Comparison of ENCODE assay signal across 7 cellular contexts in genomic region chr1:109668123-109668800, GRCh38. TPM values are rescaled to one million over a fixed set of nuclear protein-coding genes. Genes with fewer than 3 reads are reported as not detected.
DNase-seq lines count a peak whose midpoint lies in the region; ATAC-seq and TF ChIP-seq lines count a peak whose summit lies in the region.
"Had no signal": no experiment of that assay in that cellular context is flagged by ENCODE, and none has a peak within 500 bp of the region (broad histone marks: within the 10 kb centered on the region; RNA-seq: fewer than 3 reads in every experiment).

No MANE protein-coding gene starts in this region.

- H3K27ac Mint-ChIP-seq in activated T-cell treated with anti-CD3 and anti-CD28 coated beads, Interleukin-2, amount 50 U/mL, for 24 hours, result peak overlapping the region; percentile 38

- H3K9me3 ChIP-seq in iPS DF 6.9 (ENCODE audit: control insufficient read depth, insufficient read depth, low read length) (no peaks in the 10 kb centered on the region), upper lobe of left lung (no peaks in the 10 kb centered on the region)

- no peak for TF ChIP-seq CTCF in upper lobe of left lung (IDR thresholded peaks at IDR 0.05)

- H3K36me3 ChIP-seq in iPS DF 6.9 (ENCODE audit: control insufficient read depth, insufficient read depth, low read length) (no peaks in the 10 kb centered on the region), upper lobe of left lung (peaks cover 0 to 7% (median 0%) of the 10 kb centered on the region in 4 donors)

- no peak for TF ChIP-seq EP300 in upper lobe of left lung (IDR thresholded peaks at IDR 0.05)

- WGBS in iPS DF 6.9 (ENCODE audit: insufficient coverage, insufficient read length), result no CpG with 5 or more reads among the region's 26 CpGs
- 16 to 29% methylated on average over 7 to 19 of the region's 26 CpGs for WGBS in upper lobe of left lung, 2 donors

- no peaks in the 10 kb centered on the region for H3K36me3 Mint-ChIP-seq in activated T-cell treated with anti-CD3 and anti-CD28 coated beads, Interleukin-2, amount 50 U/mL, for 24 hours (ENCODE audit: low read depth)

- peaks cover 23% of the 10 kb centered on the region for H3K4me1 Mint-ChIP-seq in activated T-cell treated with anti-CD3 and anti-CD28 coated beads, Interleukin-2, amount 50 U/mL, for 24 hours (ENCODE audit: low read depth)

- no peak for DNase-seq in activated T-cell treated with anti-CD3 and anti-CD28 coated beads, Interleukin-2, amount 50 U/mL, for 24 hours
- no peak for DNase-seq in activated T-cell treated with anti-CD3 and anti-CD28 coated beads, Interleukin-2, amount 50 U/mL, for 1 hour
- DNase-seq in iPS DF 6.9 (ENCODE audit: low read depth, low spot score), result no peak
- peak in 1 of 2 donors; percentile 12 for DNase-seq in upper lobe of left lung

- H3K9me3 Mint-ChIP-seq in activated T-cell treated with anti-CD3 and anti-CD28 coated beads, Interleukin-2, amount 50 U/mL, for 24 hours, result no peaks in the 10 kb centered on the region

- no peak for TF ChIP-seq POLR2A in upper lobe of left lung (IDR thresholded peaks at IDR 0.05)

- H3K4me1 ChIP-seq in iPS DF 6.9 (ENCODE audit: control insufficient read depth, insufficient read depth, low read length), result peaks cover 2% of the 10 kb centered on the region; the same call in 1 of the 2 replicates
- H3K4me1 ChIP-seq in upper lobe of left lung, result peaks cover 7 to 16% (median 10%) of the 10 kb centered on the region in 4 donors

- H3K27me3 Mint-ChIP-seq in activated T-cell treated with anti-CD3 and anti-CD28 coated beads, Interleukin-2, amount 50 U/mL, for 24 hours, result no peaks in the 10 kb centered on the region

- peak overlapping the region; percentile 77 for H3K4me3 Mint-ChIP-seq in activated T-cell treated with anti-CD3 and anti-CD28 coated beads, Interleukin-2, amount 50 U/mL, for 24 hours

- peak overlapping the region; percentile 28; the same call in 1 of the 2 replicates for H3K4me3 ChIP-seq in iPS DF 6.9 (ENCODE audit: low read length)
- H3K4me3 ChIP-seq in upper lobe of left lung, result peak overlapping the region; percentile 33 to 63 (median 58)

- no peaks in the 10 kb centered on the region for H3K27me3 ChIP-seq in iPS DF 6.9 (ENCODE audit: control insufficient read depth, insufficient read depth, low read length)
- no peaks in the 10 kb centered on the region for H3K27me3 ChIP-seq in upper lobe of left lung

- ATAC-seq in upper lobe of left lung (ENCODE audit: low FRiP score in 2 of 2) (peak in 1 of 2 donors; percentile 6), GM19328 (IDR thresholded peaks at IDR 0.05; ENCODE audit: unreplicated experiment) (no peak), HG03439 (IDR thresholded peaks at IDR 0.05; ENCODE audit: unreplicated experiment) (no peak)

- H3K27ac ChIP-seq in iPS DF 6.9 (ENCODE audit: low read length) (no peak overlapping the region), upper lobe of left lung (peak overlapping the region in 3 of 4 donors; percentile 9 to 53 (median 46))

RNA-seq across cellular contexts. Expression of gene GSTM2, which starts 0.4 kb away (rescaled TPM):
- 100 to 1,000 TPM in 1 of 6 donors, 10 to 100 TPM in 5; 19.0 to 263 (median 31.6) TPM for total RNA-seq in upper lobe of left lung

RNA-seq across cellular contexts. Expression of gene GSTM4, which starts 12.4 kb away (rescaled TPM):
- 10 to 100 TPM; 10.7 to 28.3 (median 15.9) TPM for total RNA-seq in upper lobe of left lung

RNA-seq across cellular contexts. Expression of gene GSTM1, which starts 19.4 kb away (rescaled TPM):
- 10 to 100 TPM in 2 of 6 donors, not detected in 4; 11.8 to 33.0 TPM for total RNA-seq in upper lobe of left lung

RNA-seq across cellular contexts. Expression of gene GSTM5, which starts 43.8 kb away (rescaled TPM):
- total RNA-seq in upper lobe of left lung, result 10 to 100 TPM in 3 of 6 donors, 1 to 10 TPM in 2, under 1 TPM in 1; 1.00 to 24.3 (median 8.3) TPM
- total RNA-seq: Daoy had no signal

RNA-seq across cellular contexts. Expression of gene AMPD2, which starts 48.6 kb away (rescaled TPM):
- total RNA-seq in upper lobe of left lung, result 100 to 1,000 TPM in 1 of 6 donors, 10 to 100 TPM in 5; 39.5 to 183 (median 58.9) TPM
